8 cellular contexts compared by ENCODE assay signal in genomic region chr3:129793947-129794318, GRCh38.
DNase-seq lines count a peak whose midpoint lies in the region; ATAC-seq and TF ChIP-seq lines count a peak whose summit lies in the region.

No MANE protein-coding gene starts in this region.

- peaks cover 16% of the 10 kb centered on the region for H3F3A ChIP-seq in GM23248 (ENCODE audit: insufficient read depth)

- POLR2A ChIA-PET in OCI-LY7 (lab: Charles Lee), result interaction anchor here (0.6 to 1.1 kb wide), 3 partner anchors 27 to 246 kb away, joined by 3 to 6 read pairs (median 5); no protein-coding TSS in a partner anchor

- H3K27ac ChIP-seq in GM23248, result no peak overlapping the region
- no peak overlapping the region for H3K27ac ChIP-seq in OCI-LY7 (ENCODE audit: low read depth, low read length, poor library complexity, severe bottlenecking)

- BruUV-seq in OCI-LY7 (replicated peaks; lab: Mats Ljungman, UMichigan), result no TSS peak

- H3K4me2 ChIP-seq in GM23248 (ENCODE audit: unreplicated experiment), result peak overlapping the region; percentile 59
- peak overlapping the region; percentile 33 for H3K4me2 ChIP-seq in OCI-LY7 (ENCODE audit: low read length)

- H3K9ac ChIP-seq in GM23248, result no peak overlapping the region

- peaks cover 33% of the 10 kb centered on the region for H3K4me1 ChIP-seq in GM23248 (ENCODE audit: insufficient read depth)
- H3K4me1 ChIP-seq in OCI-LY7 (ENCODE audit: insufficient read depth, low read length, poor library complexity, severe bottlenecking), result peaks cover 24% of the 10 kb centered on the region

- in situ Hi-C loops in GM23248 (cut with MboI), result no loop called here

- peaks cover 13% of the 10 kb centered on the region; the same call in 1 of the 2 replicates for H3K79me2 ChIP-seq in GM23248 (ENCODE audit: insufficient read depth)
- H3K79me2 ChIP-seq in OCI-LY7 (ENCODE audit: insufficient read depth, low read depth, low read length), result no peaks in the 10 kb centered on the region

- H3K9me2 ChIP-seq in GM23248 (ENCODE audit: insufficient read depth) (no peaks in the 10 kb centered on the region), OCI-LY7 (ENCODE audit: insufficient read depth, low read length) (no peaks in the 10 kb centered on the region)

- H3K4me3 ChIP-seq in GM23248, result peak overlapping the region; percentile 2; the same call in 1 of the 2 replicates
- no peak overlapping the region for H3K4me3 ChIP-seq in OCI-LY7 (ENCODE audit: low read depth, low read length, poor library complexity, severe bottlenecking)

- WGBS in GM23248 (ENCODE audit: low coverage in 1 of 2, low lambda C conversion rate in 2 of 2, missing lambda C conversion rate in 2 of 2), 2 experiments, result 51 to 54% methylated on average over 2 of the region's 2 CpGs

- H4K20me1 ChIP-seq in GM23248 (ENCODE audit: insufficient read depth), result no peaks in the 10 kb centered on the region
- H4K20me1 ChIP-seq in OCI-LY7 (ENCODE audit: insufficient read depth, low read length), result no peaks in the 10 kb centered on the region

- intact Hi-C loops in OCI-LY7 (cut with micrococcal nuclease; ENCODE audit: unreplicated experiment), result no loop called here

- H2AFZ ChIP-seq in GM23248 (no peak overlapping the region), OCI-LY7 (ENCODE audit: low read length) (no peak overlapping the region)

- no peak for TF ChIP-seq CTCF in OCI-LY7 (conservative IDR thresholded peaks at IDR 0.05; ENCODE audit: low read length)

- DNase-seq in GM23248 (peak; percentile 30), OCI-LY7 (ENCODE audit: low spot score) (peak; percentile 37), globus pallidus (ENCODE audit: low spot score) (peak; percentile 66), pons (ENCODE audit: low spot score) (peak; percentile 70), epidermal melanocyte (ENCODE audit: insufficient read length, low spot score) (no peak)
- no peak for DNase-seq in stimulated activated CD4-positive, alpha-beta T cell treated with anti-CD3 and anti-CD28 coated beads, Interleukin-4, amount 100 ng/mL, for 24 hours

- ATAC-seq in GM21737 (IDR thresholded peaks at IDR 0.05; ENCODE audit: unreplicated experiment), result no peak
- no peak for ATAC-seq in HG02885 (IDR thresholded peaks at IDR 0.05; ENCODE audit: poor library complexity, unreplicated experiment)

- CTCF ChIA-PET in OCI-LY7 (lab: Charles Lee; ENCODE audit: unreplicated experiment), result interaction anchor here (0.6 kb wide), 1 partner anchor 304 kb away, joined by 3 read pairs; no protein-coding TSS in a partner anchor

- H3K27me3 ChIP-seq in GM23248 (replicated peaks; ENCODE audit: insufficient read depth), result no peaks in the 10 kb centered on the region

- H3K9me3 ChIP-seq in GM23248 (ENCODE audit: low read depth), result no peaks in the 10 kb centered on the region
- H3K9me3 ChIP-seq in OCI-LY7 (ENCODE audit: low read length), result no peaks in the 10 kb centered on the region

- H3K36me3 ChIP-seq in GM23248 (ENCODE audit: low read depth) (no peaks in the 10 kb centered on the region), OCI-LY7 (ENCODE audit: insufficient read depth, low read length) (no peaks in the 10 kb centered on the region; the same call in none of the 2 replicates)

Comparison
In these comparisons a context has a peak if more than half of its experiments do, and no peak if none do; other contexts are left out.
1. DNase-seq: peak in GM23248 (single experiment), OCI-LY7 (single experiment), globus pallidus (single experiment) and pons (single experiment); none in epidermal melanocyte (single experiment) and stimulated activated CD4-positive, alpha-beta T cell treated with anti-CD3 and anti-CD28 coated beads, Interleukin-4, amount 100 ng/mL, for 24 hours (single experiment).